28 cellular contexts compared by ENCODE assay signal in genomic region chr2:36174920-36175319, GRCh38.
"Had no signal": no experiment of that assay in that cellular context is flagged by ENCODE, and none has a peak within 500 bp of the region (broad histone marks: within the 10 kb centered on the region; RNA-seq: fewer than 3 reads in every experiment).

No MANE protein-coding gene starts in this region.

- H3K4me1 Mint-ChIP-seq: endodermal cell had no signal

- H3K27me3 Mint-ChIP-seq: dendritic cell treated with granulocyte-macrophage colony-stimulating factor and Interleukin-4, amounts not matched to agents 40 ng/mL and 50 ng/mL, for 4 days; effector memory CD8-positive, alpha-beta T cell had no signal

- H3K9me3 Mint-ChIP-seq: effector memory CD8-positive, alpha-beta T cell had no signal

- DNase-seq: colonic mucosa; cortex of kidney; dermis blood vessel endothelial cell; dorsolateral prefrontal cortex; effector CD4-positive, alpha-beta T cell; effector CD8-positive, alpha-beta T cell; effector memory CD4-positive, alpha-beta T cell; effector memory CD8-positive, alpha-beta T cell; endodermal cell; erythroblast; esophagus squamous epithelium; foreskin keratinocyte; foreskin melanocyte; gastrocnemius medialis; glutamatergic neuron; head of caudate nucleus; heart left ventricle; heart right ventricle had no signal

- H3K4me3 ChIP-seq: colonic mucosa, coronary artery, dorsolateral prefrontal cortex, esophagus muscularis mucosa, esophagus squamous epithelium, gastrocnemius medialis, gastroesophageal sphincter, heart left ventricle, heart right ventricle had no signal

- H3K4me3 Mint-ChIP-seq: dendritic cell treated with granulocyte-macrophage colony-stimulating factor and Interleukin-4, amounts not matched to agents 40 ng/mL and 50 ng/mL, for 4 days; effector memory CD8-positive, alpha-beta T cell; endodermal cell had no signal

- H3K27ac ChIP-seq: colonic mucosa, coronary artery, dorsolateral prefrontal cortex, epithelial cell of prostate, esophagus muscularis mucosa, esophagus squamous epithelium, foreskin keratinocyte, gastrocnemius medialis, gastroesophageal sphincter, heart left ventricle, heart right ventricle had no signal

- H3K36me3 ChIP-seq: colonic mucosa, esophagus muscularis mucosa, esophagus squamous epithelium, gastrocnemius medialis, gastroesophageal sphincter, heart left ventricle, heart right ventricle had no signal

- H3K27ac Mint-ChIP-seq: dendritic cell treated with granulocyte-macrophage colony-stimulating factor and Interleukin-4, amounts not matched to agents 40 ng/mL and 50 ng/mL, for 4 days; effector memory CD8-positive, alpha-beta T cell; endodermal cell had no signal

- FAIRE-seq: colon, endometrium, endothelial cell of umbilical vein, frontal cortex had no signal

- H3K27me3 ChIP-seq: colonic mucosa, dorsolateral prefrontal cortex, esophagus muscularis mucosa, foreskin keratinocyte, gastrocnemius medialis, gastroesophageal sphincter had no signal

- H3K4me1 ChIP-seq: colonic mucosa, esophagus muscularis mucosa, foreskin keratinocyte, gastrocnemius medialis, gastroesophageal sphincter, heart left ventricle, heart right ventricle had no signal

- ATAC-seq: effector memory CD8-positive, alpha-beta T cell; esophagus mucosa; gastrocnemius medialis; gastroesophageal sphincter; heart left ventricle; heart right ventricle had no signal

- H3K9me3 ChIP-seq: colonic mucosa, esophagus muscularis mucosa, esophagus squamous epithelium, gastrocnemius medialis, gastroesophageal sphincter, heart left ventricle had no signal
